24 cellular contexts compared by ENCODE assay signal in the genomic region with DNA sequence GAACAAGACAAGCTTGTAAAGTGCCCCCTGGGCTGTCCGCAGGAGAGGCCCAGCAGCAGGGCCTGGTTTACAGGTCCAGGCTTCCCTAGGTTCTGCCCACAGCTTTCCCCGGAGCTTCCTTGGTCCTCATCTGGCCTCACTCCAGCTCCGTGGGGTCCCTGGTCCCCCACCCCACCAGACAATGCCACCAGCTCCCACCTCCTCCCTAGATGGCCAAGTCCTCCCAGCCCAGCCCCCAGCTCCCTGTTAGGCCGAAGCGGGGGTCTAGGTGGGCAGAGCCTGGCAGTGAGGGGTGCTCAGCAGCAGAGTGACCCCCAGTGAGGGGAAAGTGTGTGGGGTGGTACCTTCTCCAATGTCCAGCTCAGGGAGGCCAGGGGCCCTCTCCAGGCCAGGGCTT. TPM values are rescaled to one million over a fixed set of nuclear protein-coding genes. Genes with fewer than 3 reads are reported as not detected.
DNase-seq lines count a peak whose midpoint lies in the region; ATAC-seq, FAIRE-seq and TF ChIP-seq lines count a peak whose summit lies in the region.
"Had no signal": no experiment of that assay in that cellular context is flagged by ENCODE, and none has a peak within 500 bp of the region (broad histone marks: within the 10 kb centered on the region; RNA-seq: fewer than 3 reads in every experiment).

No MANE protein-coding gene starts in this region.

- no peak overlapping the region for H2BK120ac ChIP-seq in H1 (replicated peaks; ENCODE audit: low read depth, low read length)

- H3K14ac ChIP-seq in H1 (ENCODE audit: insufficient read length): no peak overlapping the region

- TF ChIP-seq EP300 in H1 (IDR thresholded peaks at IDR 0.05; ENCODE audit: borderline replicate concordance in 1 of 2, low read depth in 2 of 2, low read length in 2 of 2): no peak

- no peaks in the 10 kb centered on the region for H3K9me3 ChIP-seq in right cardiac atrium (ENCODE audit: control insufficient read depth, low read length)
- no peaks in the 10 kb centered on the region for H3K9me3 ChIP-seq in H1 (ENCODE audit: insufficient read depth in 2 of 2, low read depth in 1 of 2, low read length in 1 of 2)
- no peaks in the 10 kb centered on the region for H3K9me3 ChIP-seq in neural progenitor cell (ENCODE audit: low read depth)
- H3K9me3 ChIP-seq: A549; BLaER1 treated with 17β-estradiol and CSF1 and Interleukin-3, amounts not matched to agents 10 nM and 100 nM; Caco-2 had no signal

- no peaks in the 10 kb centered on the region for H3K79me2 ChIP-seq in H1 (ENCODE audit: control insufficient read depth in 1 of 2, insufficient read depth in 2 of 2, low read length in 2 of 2)
- H3K79me2 ChIP-seq in neural progenitor cell (ENCODE audit: low read depth): no peaks in the 10 kb centered on the region

- H3K27ac ChIP-seq in right cardiac atrium (ENCODE audit: low read length) (no peak overlapping the region), H1 (ENCODE audit: low read depth, low read length) (no peak overlapping the region), neural progenitor cell (no peak overlapping the region)
- H3K27ac ChIP-seq: 22Rv1; A549; BLaER1 treated with 17β-estradiol and CSF1 and Interleukin-3, amounts not matched to agents 10 nM and 100 nM; C4-2B had no signal

- H3K36me3 ChIP-seq in H1 (ENCODE audit: control insufficient read depth in 2 of 4, insufficient read depth in 4 of 4, low read length in 3 of 4) (no peaks in the 10 kb centered on the region), neural progenitor cell (no peaks in the 10 kb centered on the region)

- no peak overlapping the region for H3K23ac ChIP-seq in H1 (ENCODE audit: insufficient read length)

- no peak overlapping the region for H4K91ac ChIP-seq in H1 (replicated peaks; ENCODE audit: insufficient read length, low read length)

- H3K4me3 Mint-ChIP-seq in neural progenitor cell: no peak overlapping the region
- no peak overlapping the region for H3K4me3 Mint-ChIP-seq in stimulated activated naive B cell treated with anti-CD40 and anti-IgM and Interleukin-4, amounts not matched to agents 10 μg/mL and 1 μg/mL and 100 μg/mL, for 72 hours
- H3K4me3 Mint-ChIP-seq: B cell; CD4-positive, alpha-beta T cell; CD8-positive, alpha-beta T cell had no signal

- peak overlapping the region; percentile 46 for H3K27ac Mint-ChIP-seq in neural progenitor cell
- peak overlapping the region; percentile 31 for H3K27ac Mint-ChIP-seq in stimulated activated naive B cell treated with anti-CD40 and anti-IgM and Interleukin-4, amounts not matched to agents 10 μg/mL and 1 μg/mL and 100 μg/mL, for 72 hours
- H3K27ac Mint-ChIP-seq: B cell; CD4-positive, alpha-beta T cell; CD8-positive, alpha-beta T cell had no signal

- H3K27me3 ChIP-seq in right cardiac atrium (ENCODE audit: control insufficient read depth, insufficient read depth): no peaks in the 10 kb centered on the region
- no peaks in the 10 kb centered on the region for H3K27me3 ChIP-seq in H1 (replicated peaks in 1 of 4; ENCODE audit: control insufficient read depth in 3 of 4, extremely low read depth in 1 of 4, insufficient read depth in 3 of 4, low read length in 3 of 4)
- H3K27me3 ChIP-seq in neural progenitor cell: no peaks in the 10 kb centered on the region
- H3K27me3 ChIP-seq: BLaER1 treated with 17β-estradiol and CSF1 and Interleukin-3, amounts not matched to agents 10 nM and 100 nM had no signal

- H2AFZ ChIP-seq in H1 (ENCODE audit: low read length) (no peak overlapping the region), neural progenitor cell (replicated peaks) (no peak overlapping the region)

- no peaks in the 10 kb centered on the region for H3F3A ChIP-seq in neural progenitor cell (ENCODE audit: low read depth)

- H3K4ac ChIP-seq in H1 (replicated peaks; ENCODE audit: insufficient read length, low read depth, low read length): no peak overlapping the region

- intact Hi-C loops in right cardiac atrium (cut with DNase I) (loop anchor here in 1 of 4 donors (10.0 kb wide), 1 partner anchor 245 kb away; the partner anchor contains the start of genes MPHOSPH9 and MTRFR), Right ventricle myocardium inferior (cut with DNase I) (no loop called here)

- H2BK15ac ChIP-seq in H1 (ENCODE audit: low read length): no peak overlapping the region

- ATAC-seq in right cardiac atrium (no peak), Right ventricle myocardium inferior (no peak), GM21367 (IDR thresholded peaks at IDR 0.05; ENCODE audit: unreplicated experiment) (no peak)
- ATAC-seq in stimulated activated naive B cell treated with anti-CD40 and anti-IgM and Interleukin-4, amounts not matched to agents 10 μg/mL and 1 μg/mL and 100 μg/mL, for 72 hours (replicated peaks): no peak
- ATAC-seq: CD8-positive, alpha-beta T cell had no signal

- peaks cover 3% of the 10 kb centered on the region for H3K27me3 Mint-ChIP-seq in neural progenitor cell (ENCODE audit: insufficient read depth, low read depth)
- no peaks in the 10 kb centered on the region for H3K27me3 Mint-ChIP-seq in stimulated activated naive B cell treated with anti-CD40 and anti-IgM and Interleukin-4, amounts not matched to agents 10 μg/mL and 1 μg/mL and 100 μg/mL, for 72 hours
- H3K27me3 Mint-ChIP-seq: B cell; CD4-positive, alpha-beta T cell had no signal

- H2BK20ac ChIP-seq in H1 (ENCODE audit: low read length): no peak overlapping the region

- no peaks in the 10 kb centered on the region for H3K9me3 Mint-ChIP-seq in neural progenitor cell
- H3K9me3 Mint-ChIP-seq in stimulated activated naive B cell treated with anti-CD40 and anti-IgM and Interleukin-4, amounts not matched to agents 10 μg/mL and 1 μg/mL and 100 μg/mL, for 72 hours: no peaks in the 10 kb centered on the region
- H3K9me3 Mint-ChIP-seq: CD4-positive, alpha-beta T cell; CD8-positive, alpha-beta T cell had no signal

- H3K9ac ChIP-seq in H1 (replicated peaks in 1 of 4; ENCODE audit: extremely low read depth in 1 of 4, low read depth in 3 of 4, low read length in 3 of 4) (no peak overlapping the region), neural progenitor cell (no peak overlapping the region)
- H3K9ac ChIP-seq: BLaER1 treated with 17β-estradiol and CSF1 and Interleukin-3, amounts not matched to agents 10 nM and 100 nM had no signal

- CTCF ChIA-PET in H1 (lab: Charles Lee; ENCODE audit: partially characterized antibody): interaction anchor here (0.8 to 2.5 kb wide), 17 partner anchors 8 to 253 kb away, joined by 3 to 10 read pairs (median 4); no protein-coding TSS in a partner anchor

- no peak overlapping the region for H3K4me3 ChIP-seq in right cardiac atrium (ENCODE audit: low read length)
- no peak overlapping the region for H3K4me3 ChIP-seq in H1 (ENCODE audit: extremely low read depth in 1 of 4, insufficient read depth in 2 of 4, low read depth in 3 of 4, low read length in 4 of 4)
- H3K4me3 ChIP-seq in neural progenitor cell: no peak overlapping the region
- H3K4me3 ChIP-seq: A549; BLaER1 treated with 17β-estradiol and CSF1 and Interleukin-3, amounts not matched to agents 10 nM and 100 nM had no signal

- no peak overlapping the region for H3K56ac ChIP-seq in H1 (replicated peaks; ENCODE audit: insufficient read length, low read depth, low read length)

- H2BK12ac ChIP-seq in H1 (ENCODE audit: low read depth, low read length): no peak overlapping the region

- H4K8ac ChIP-seq in H1 (ENCODE audit: extremely low read depth, insufficient read depth, low read length): peak overlapping the region; percentile 86; the same call in 1 of the 2 replicates

- H2AK5ac ChIP-seq in H1 (ENCODE audit: low read depth, low read length): no peak overlapping the region

- H4K20me1 ChIP-seq in H1 (replicated peaks in 1 of 2; ENCODE audit: control insufficient read depth in 1 of 2, insufficient read depth in 2 of 2, low read length in 2 of 2) (no peaks in the 10 kb centered on the region), neural progenitor cell (ENCODE audit: low read depth) (no peaks in the 10 kb centered on the region)

- H3K4me2 ChIP-seq in H1 (ENCODE audit: insufficient read depth in 1 of 2, low read depth in 2 of 2, low read length in 2 of 2): no peak overlapping the region
- no peak overlapping the region for H3K4me2 ChIP-seq in neural progenitor cell
- H3K4me2 ChIP-seq: A549; BLaER1 treated with 17β-estradiol and CSF1 and Interleukin-3, amounts not matched to agents 10 nM and 100 nM had no signal

- no peaks in the 10 kb centered on the region for H3K79me1 ChIP-seq in H1 (ENCODE audit: low read depth, low read length)

- H2BK5ac ChIP-seq in H1 (ENCODE audit: low read depth, low read length): no peak overlapping the region

- TF ChIP-seq CTCF in H1 (IDR thresholded peaks at IDR 0.05; ENCODE audit: control extremely low read depth in 1 of 3, insufficient read depth in 1 of 3, low read depth in 1 of 3, low read length in 3 of 3) (no peak), neural progenitor cell (IDR thresholded peaks at IDR 0.05) (no peak)

- 86% methylated on average over 5 of the region's 5 CpGs for WGBS in right cardiac atrium
- WGBS in H1 (ENCODE audit: extremely low coverage in 1 of 2, insufficient coverage in 1 of 2, insufficient read length in 1 of 2, insufficient replicate concordance in 2 of 2, low coverage in 1 of 2, low lambda C conversion rate in 2 of 2, missing lambda C conversion rate in 1 of 2), 2 experiments: 87% methylated on average over 5 of the region's 5 CpGs; no CpG with 5 or more reads in 1 of the 2 experiments

- H4K5ac ChIP-seq in H1 (ENCODE audit: insufficient read length, low read depth, low read length): no peak overlapping the region

- H3K18ac ChIP-seq in H1 (ENCODE audit: extremely low read depth, low read length): no peak overlapping the region

- POLR2A ChIA-PET in H1 (lab: Charles Lee; ENCODE audit: partially characterized antibody): interaction anchor here (0.9 to 2.1 kb wide), 5 partner anchors 8 to 243 kb away, joined by 3 to 8 read pairs (median 5); partner anchors contain the start of genes ARL6IP4, MPHOSPH9, MTRFR and OGFOD2

- no peak for TF ChIP-seq RAD21 in H1 (IDR thresholded peaks at IDR 0.05 in 1 of 2, conservative IDR thresholded peaks at IDR 0.05 in 1 of 2; ENCODE audit: low read depth in 2 of 2, low read length in 2 of 2)

- H3K4me1 Mint-ChIP-seq in neural progenitor cell: peaks cover 10% of the 10 kb centered on the region
- peaks cover 24 to 33% of the 10 kb centered on the region in 2 donors for H3K4me1 Mint-ChIP-seq in stimulated activated naive B cell treated with anti-CD40 and anti-IgM and Interleukin-4, amounts not matched to agents 10 μg/mL and 1 μg/mL and 100 μg/mL, for 72 hours

- DNase-seq in right cardiac atrium (peak in 2 of 3 donors; percentile 5 to 42), Right ventricle myocardium inferior (ENCODE audit: missing footprints) (no peak), H1 (ENCODE audit: low read depth in 1 of 2, low spot score in 2 of 2) (no peak), neural progenitor cell (ENCODE audit: low spot score) (no peak), OCI-M2 (lab: John Stamatoyannopoulos, UW; ENCODE audit: unreplicated experiment) (no peak), nucleus accumbens (lab: John Stamatoyannopoulos, UW) (no peak)
- no peak for DNase-seq in stimulated activated naive B cell treated with anti-CD40 and anti-IgM and Interleukin-4, amounts not matched to agents 10 μg/mL and 1 μg/mL and 100 μg/mL, for 72 hours
- DNase-seq: AML-193; Caco-2; Calu3; CD4-positive, alpha-beta T cell; CD8-positive, alpha-beta T cell; DMS79 treated with DMSO at 0.1 percent for 48 hours; GF-D8 had no signal

- no peak for FAIRE-seq in H1 (lab: Jason Lieb, UNC)
- FAIRE-seq: A549, D721Med, G401.6, GM12891, GM19239 had no signal

- H3K36me3 Mint-ChIP-seq in neural progenitor cell: no peaks in the 10 kb centered on the region
- H3K36me3 Mint-ChIP-seq in stimulated activated naive B cell treated with anti-CD40 and anti-IgM and Interleukin-4, amounts not matched to agents 10 μg/mL and 1 μg/mL and 100 μg/mL, for 72 hours: peaks cover 27 to 28% of the 10 kb centered on the region in 2 donors

- H3K23me2 ChIP-seq in H1 (ENCODE audit: low read depth, low read length): 0 out of 2 replicates have a peak, but pooled peaks cover 2% of the 10 kb centered on the region

- H3K4me1 ChIP-seq in right cardiac atrium (ENCODE audit: control insufficient read depth, insufficient read depth, low read length): no peaks in the 10 kb centered on the region
- H3K4me1 ChIP-seq in H1 (replicated peaks in 1 of 4; ENCODE audit: control insufficient read depth in 3 of 4, insufficient read depth in 4 of 4, low read length in 3 of 4): no peaks in the 10 kb centered on the region; a peak in 4 of 7 replicates
- H3K4me1 ChIP-seq in neural progenitor cell: no peaks in the 10 kb centered on the region
- H3K4me1 ChIP-seq: A549, Caco-2 had no signal

- no peak for TF ChIP-seq POLR2A in H1 (IDR thresholded peaks at IDR 0.05; ENCODE audit: control extremely low read depth in 1 of 2, low read depth in 2 of 2, low read length in 2 of 2)

RNA-seq across cellular contexts. Expression of gene ARL6IP4, which starts 9.0 kb away (rescaled TPM):
- 100 to 1,000 TPM; 158 to 185 (median 168) TPM for total RNA-seq in right cardiac atrium
- polyA plus RNA-seq in right cardiac atrium: 299 TPM
- total RNA-seq in Right ventricle myocardium inferior: 158 TPM
- 109 and 115 TPM in 2 replicates for total RNA-seq in H1 (2021; fragmentation: NEBNext Ultra II Directional; extraction: Animal tissue kit (Norgen Biotek cat#: 25700))
- polyA plus RNA-seq in H1 (2011; rRNA removed): 76.4 and 97.6 TPM in 2 replicates
- 167 TPM for polyA plus RNA-seq in H1 (2011; cell fraction: cytosol; rRNA removed)
- 189 TPM for polyA plus RNA-seq in H1 (2011; cell fraction: nucleus; rRNA removed)
- polyA plus RNA-seq in H1 (2012, experiment 1 of 2): 132 to 155 TPM (median 146 TPM) in 4 replicates
- polyA plus RNA-seq in H1 (2012, experiment 2 of 2): 99.7 TPM
- 111 TPM for polyA plus RNA-seq in H1 (2013, experiment 1 of 2)
- polyA plus RNA-seq in H1 (2013, experiment 2 of 2): 111 TPM
- 18.1 and 21.2 TPM in 2 replicates for polyA minus RNA-seq in H1 (2011; rRNA and poly(A)+ RNA removed)
- 44.5 TPM for polyA minus RNA-seq in H1 (2011; cell fraction: cytosol; rRNA and poly(A)+ RNA removed)
- 19.1 TPM for polyA minus RNA-seq in H1 (2011; cell fraction: nucleus; rRNA and poly(A)+ RNA removed)
- 83.8 and 143 TPM in 2 replicates for total RNA-seq in neural progenitor cell (ENCODE audit: low replicate concordance)

RNA-seq across cellular contexts. Expression of gene OGFOD2, which starts 14.4 kb away (rescaled TPM):
- total RNA-seq in right cardiac atrium (10 to 100 TPM in 3 of 4 donors, 1 to 10 TPM in 1; 9.6 to 17.8 (median 14.7) TPM), Right ventricle myocardium inferior (16.2 TPM), neural progenitor cell (ENCODE audit: low replicate concordance) (9.9 and 20.6 TPM in 2 replicates)
- polyA plus RNA-seq in right cardiac atrium (14.6 TPM), H1 (2011; rRNA removed) (20.3 and 35.6 TPM in 2 replicates)
- total RNA-seq in H1 (2021; fragmentation: NEBNext Ultra II Directional; extraction: Animal tissue kit (Norgen Biotek cat#: 25700)): 17.3 and 17.4 TPM in 2 replicates
- 27.1 TPM for polyA plus RNA-seq in H1 (2011; cell fraction: cytosol; rRNA removed)
- polyA plus RNA-seq in H1 (2011; cell fraction: nucleus; rRNA removed): 58.8 TPM
- polyA plus RNA-seq in H1 (2012, experiment 1 of 2): 6.5 to 12.5 TPM (median 11.5 TPM) in 4 replicates
- 9.1 TPM for polyA plus RNA-seq in H1 (2012, experiment 2 of 2)
- 5.4 TPM for polyA plus RNA-seq in H1 (2013, experiment 1 of 2)
- 5.4 TPM for polyA plus RNA-seq in H1 (2013, experiment 2 of 2)
- 10.5 and 13.0 TPM in 2 replicates for polyA minus RNA-seq in H1 (2011; rRNA and poly(A)+ RNA removed)
- polyA minus RNA-seq in H1 (2011; cell fraction: cytosol; rRNA and poly(A)+ RNA removed): 10.9 TPM
- polyA minus RNA-seq in H1 (2011; cell fraction: nucleus; rRNA and poly(A)+ RNA removed): 27.0 TPM

RNA-seq across cellular contexts. Expression of gene ABCB9, which starts 23.2 kb away (rescaled TPM):
- 1 to 10 TPM; 6.0 to 7.0 (median 6.7) TPM for total RNA-seq in right cardiac atrium
- polyA plus RNA-seq in right cardiac atrium: 5.2 TPM
- total RNA-seq in Right ventricle myocardium inferior: 4.4 TPM
- total RNA-seq in H1 (2021; fragmentation: NEBNext Ultra II Directional; extraction: Animal tissue kit (Norgen Biotek cat#: 25700)): 6.3 and 8.0 TPM in 2 replicates
- polyA plus RNA-seq in H1 (2011; rRNA removed): 3.8 and 5.0 TPM in 2 replicates
- 4.0 TPM for polyA plus RNA-seq in H1 (2011; cell fraction: cytosol; rRNA removed)
- polyA plus RNA-seq in H1 (2011; cell fraction: nucleus; rRNA removed): 7.8 TPM
- 1.7 to 3.8 TPM (median 3.3 TPM) in 4 replicates for polyA plus RNA-seq in H1 (2012, experiment 1 of 2)
- polyA plus RNA-seq in H1 (2012, experiment 2 of 2): 3.3 TPM
- 3.2 TPM for polyA plus RNA-seq in H1 (2013, experiment 1 of 2)
- polyA plus RNA-seq in H1 (2013, experiment 2 of 2): 3.4 TPM
- 6.1 and 7.9 TPM in 2 replicates for polyA minus RNA-seq in H1 (2011; rRNA and poly(A)+ RNA removed)
- 6.6 TPM for polyA minus RNA-seq in H1 (2011; cell fraction: cytosol; rRNA and poly(A)+ RNA removed)
- 9.2 TPM for polyA minus RNA-seq in H1 (2011; cell fraction: nucleus; rRNA and poly(A)+ RNA removed)
- 1.9 and 5.3 TPM in 2 replicates for total RNA-seq in neural progenitor cell (ENCODE audit: low replicate concordance)

Comparison
In these comparisons a context has a peak if more than half of its experiments do, and no peak if none do; other contexts are left out.
1. DNase-seq: peak in right cardiac atrium (2 of 3); none in Right ventricle myocardium inferior (single experiment), H1 (0 of 2), neural progenitor cell (single experiment), stimulated activated naive B cell treated with anti-CD40 and anti-IgM and Interleukin-4, amounts not matched to agents 10 μg/mL and 1 μg/mL and 100 μg/mL, for 72 hours (single experiment), OCI-M2 (single experiment) and nucleus accumbens (0 of 56).